17 cellular contexts compared by ENCODE assay signal in the genomic region with DNA sequence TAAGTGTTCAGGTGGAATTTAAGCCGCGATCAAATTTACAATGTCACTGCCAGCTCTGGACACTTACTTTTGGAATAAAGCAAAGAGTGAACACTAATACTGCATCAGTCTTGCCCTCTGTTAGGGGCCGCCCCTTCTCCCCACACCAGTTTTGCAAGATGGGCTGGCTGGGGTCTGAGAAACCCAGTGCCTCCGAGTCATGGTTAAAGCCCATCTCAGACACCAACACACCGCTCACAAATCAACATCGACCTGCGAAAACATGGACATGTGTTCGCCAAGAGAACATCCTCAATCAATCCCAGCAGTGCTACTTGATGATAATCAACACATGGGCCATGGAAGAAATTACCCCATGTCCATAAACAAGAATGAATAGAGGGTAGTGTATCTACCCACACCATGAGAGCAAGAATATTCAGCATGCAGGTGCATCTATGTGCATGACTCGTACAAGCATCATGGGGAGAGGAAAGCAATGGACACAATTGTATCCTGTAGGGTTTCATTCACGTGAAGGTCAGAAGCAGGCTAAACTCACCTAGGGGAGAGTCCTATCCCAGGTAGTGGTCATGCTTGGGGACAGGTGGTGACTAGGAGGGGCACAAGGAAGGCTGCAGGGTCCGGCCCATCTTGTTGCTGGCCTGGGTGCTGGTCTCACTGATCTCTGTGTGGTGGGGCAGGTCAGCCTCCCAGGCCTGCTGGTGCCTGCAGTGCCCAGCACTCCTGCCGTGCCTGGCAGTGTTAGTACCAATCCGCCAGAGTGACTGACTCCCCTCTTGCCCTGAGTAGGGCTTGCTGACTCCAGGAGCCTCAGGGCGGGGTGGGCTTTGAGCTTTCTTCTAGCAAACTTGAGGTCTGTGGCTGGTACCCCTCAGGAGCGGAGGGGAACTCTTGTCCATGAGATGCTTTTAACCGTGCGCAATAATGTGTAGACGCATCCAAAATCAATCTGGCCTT. TPM values are rescaled to one million over a fixed set of nuclear protein-coding genes. Genes with fewer than 3 reads are reported as not detected.
A peak's percentile ranks its signal among the peaks of the same experiment; 100 is the strongest.
DNase-seq lines count a peak whose midpoint lies in the region; ATAC-seq and TF ChIP-seq lines count a peak whose summit lies in the region.
"Had no signal": no experiment of that assay in that cellular context is flagged by ENCODE, and none has a peak within 500 bp of the region (broad histone marks: within the 10 kb centered on the region; RNA-seq: fewer than 3 reads in every experiment).

No MANE protein-coding gene starts in this region.

- no peaks in the 10 kb centered on the region for H3K9me3 ChIP-seq in skeletal muscle satellite cell (replicated peaks; ENCODE audit: low read length)

- H3K4me1 Mint-ChIP-seq in activated CD8-positive, alpha-beta memory T cell treated with anti-CD3 and anti-CD28 coated beads, Interleukin-2, amount 10 ng/mL, durations not matched to agents 7 days and 5 days, result peaks cover 4% of the 10 kb centered on the region
- H3K4me1 Mint-ChIP-seq in brain (peaks cover 86% of the 10 kb centered on the region), HFFc6 (ENCODE audit: low read depth) (peaks cover 68% of the 10 kb centered on the region)

- H3K36me3 ChIP-seq in skeletal muscle satellite cell (ENCODE audit: insufficient read depth, low read length), result peaks cover 53% of the 10 kb centered on the region

- H3K27ac Mint-ChIP-seq in activated CD8-positive, alpha-beta memory T cell treated with anti-CD3 and anti-CD28 coated beads, Interleukin-2, amount 10 ng/mL, durations not matched to agents 7 days and 5 days, result no peak overlapping the region
- H3K27ac Mint-ChIP-seq in brain, result peak overlapping the region in 2 of 5 experiments; percentile 66 to 91
- H3K27ac Mint-ChIP-seq in HFFc6, result no peak overlapping the region
- H3K27ac Mint-ChIP-seq: CD8-positive, alpha-beta T cell had no signal

- no peaks in the 10 kb centered on the region for H3K36me3 Mint-ChIP-seq in activated CD8-positive, alpha-beta memory T cell treated with anti-CD3 and anti-CD28 coated beads, Interleukin-2, amount 10 ng/mL, durations not matched to agents 7 days and 5 days
- no peaks in the 10 kb centered on the region for H3K36me3 Mint-ChIP-seq in brain
- no peaks in the 10 kb centered on the region for H3K36me3 Mint-ChIP-seq in HFFc6 (ENCODE audit: low read depth)
- H3K36me3 Mint-ChIP-seq: CD8-positive, alpha-beta T cell had no signal

- TF ChIP-seq CTCF in brain (conservative IDR thresholded peaks at IDR 0.05) (no peak), fibroblast of villous mesenchyme (IDR thresholded peaks at IDR 0.05; ENCODE audit: insufficient read depth, low read depth, low read length) (no peak), HFFc6 (IDR thresholded peaks at IDR 0.05) (no peak)

- H3K4me2 ChIP-seq in skeletal muscle satellite cell (ENCODE audit: low read length), result peak overlapping the region; percentile 78

- no peaks in the 10 kb centered on the region for H3K27me3 ChIP-seq in skeletal muscle satellite cell (ENCODE audit: control insufficient read depth, insufficient read depth, low read length)

- H3K9me3 Mint-ChIP-seq in activated CD8-positive, alpha-beta memory T cell treated with anti-CD3 and anti-CD28 coated beads, Interleukin-2, amount 10 ng/mL, durations not matched to agents 7 days and 5 days (ENCODE audit: low read depth), result no peaks in the 10 kb centered on the region
- H3K9me3 Mint-ChIP-seq in brain (peaks cover 0 to 13% (median 0%) of the 10 kb centered on the region in 5 experiments), HFFc6 (no peaks in the 10 kb centered on the region)
- H3K9me3 Mint-ChIP-seq: CD8-positive, alpha-beta T cell had no signal

- no peak overlapping the region for H3K4me3 Mint-ChIP-seq in activated CD8-positive, alpha-beta memory T cell treated with anti-CD3 and anti-CD28 coated beads, Interleukin-2, amount 10 ng/mL, durations not matched to agents 7 days and 5 days
- H3K4me3 Mint-ChIP-seq in brain, result peak overlapping the region in 3 of 5 experiments; percentile 20 to 31 (median 24)
- H3K4me3 Mint-ChIP-seq in HFFc6, result no peak overlapping the region
- H3K4me3 Mint-ChIP-seq: CD8-positive, alpha-beta T cell had no signal

- CTCF ChIA-PET in activated CD8-positive, alpha-beta memory T cell treated with anti-CD3 and anti-CD28 coated beads, Interleukin-2, amount 10 ng/mL, durations not matched to agents 7 days and 5 days (lab: Charles Lee), result no interaction called here

- no peak for ATAC-seq in activated CD8-positive, alpha-beta memory T cell treated with anti-CD3 and anti-CD28 coated beads, Interleukin-2, amount 10 ng/mL, durations not matched to agents 7 days and 5 days
- no peak for ATAC-seq in GM18502 (IDR thresholded peaks at IDR 0.05; ENCODE audit: poor library complexity, unreplicated experiment)
- ATAC-seq: CD8-positive, alpha-beta T cell had no signal

- H3K4me1 ChIP-seq in skeletal muscle satellite cell (ENCODE audit: control insufficient read depth, insufficient read depth, low read length), result peaks cover 63% of the 10 kb centered on the region

- peak; percentile 48 for DNase-seq in activated CD8-positive, alpha-beta memory T cell treated with anti-CD3 and anti-CD28 coated beads for 24 hours
- no peak for DNase-seq in activated CD8-positive, alpha-beta memory T cell treated with anti-CD3 and anti-CD28 coated beads, Interleukin-2, amount 10 ng/mL, durations not matched to agents 7 days and 5 days
- DNase-seq in fibroblast of villous mesenchyme (ENCODE audit: low read depth) (no peak), HFFc6 (no peak), EL (no peak)
- DNase-seq: Calu3; NCI-H1092 treated with DMSO at 0.1 percent for 48 hours; NCI-H146; NCI-H2081; NCI-H446 treated with DMSO at 0.1 percent for 48 hours; NCI-H69; NK-92 treated with Interleukin-12 subunit alpha and Interleukin-12 subunit beta, amount 100 ng/mL, for 24 hours; Right ventricle myocardium superior had no signal

- peak overlapping the region; percentile 93 for H3K4me3 ChIP-seq in fibroblast of villous mesenchyme (ENCODE audit: low read depth, low read length)
- H3K4me3 ChIP-seq in skeletal muscle satellite cell (ENCODE audit: low read length), result no peak overlapping the region

- H3K9ac ChIP-seq in skeletal muscle satellite cell (ENCODE audit: low read depth, low read length), result no peak overlapping the region

- peaks cover 30% of the 10 kb centered on the region for H3K27me3 Mint-ChIP-seq in activated CD8-positive, alpha-beta memory T cell treated with anti-CD3 and anti-CD28 coated beads, Interleukin-2, amount 10 ng/mL, durations not matched to agents 7 days and 5 days
- H3K27me3 Mint-ChIP-seq in brain, result peaks cover 12% of the 10 kb centered on the region
- H3K27me3 Mint-ChIP-seq in HFFc6 (ENCODE audit: insufficient read depth), result no peaks in the 10 kb centered on the region

RNA-seq across cellular contexts. Expression of a gene that starts 5.1 kb away (rescaled TPM):
- under 1 TPM; 0.05 to 0.06 TPM for total RNA-seq in activated CD8-positive, alpha-beta memory T cell treated with anti-CD3 and anti-CD28 coated beads, Interleukin-2, amount 10 ng/mL, durations not matched to agents 7 days and 5 days
- polyA plus RNA-seq in brain (ENCODE audit: insufficient read depth, low read depth, low replicate concordance), result 7.4 TPM
- total RNA-seq in fibroblast of villous mesenchyme, result 102 and 279 TPM in 2 replicates
- 148 and 158 TPM in 2 replicates for total RNA-seq in skeletal muscle satellite cell (2012; rRNA removed)
- 10 to 100 TPM; 15.1 to 27.7 (median 23.9) TPM for total RNA-seq in HFFc6 (2021; fragmentation: NEBNext Ultra II Directional; extraction: Animal tissue kit (Norgen Biotek cat#: 25700))

Comparison
In these comparisons a context has a peak if more than half of its experiments do, and no peak if none do; other contexts are left out.
1. H3K4me3 Mint-ChIP-seq: peak in brain (3 of 5); none in activated CD8-positive, alpha-beta memory T cell treated with anti-CD3 and anti-CD28 coated beads, Interleukin-2, amount 10 ng/mL, durations not matched to agents 7 days and 5 days (single experiment) and HFFc6 (single experiment).
2. RNA of a gene that starts 5.1 kb away (total RNA-seq): 102 to 279 TPM in fibroblast of villous mesenchyme and 15.1 to 27.7 TPM in HFFc6; 0.05 to 0.06 TPM in activated CD8-positive, alpha-beta memory T cell treated with anti-CD3 and anti-CD28 coated beads, Interleukin-2, amount 10 ng/mL, durations not matched to agents 7 days and 5 days; every median in the first group is over 10 times any median in the second.